In the genomic region with DNA sequence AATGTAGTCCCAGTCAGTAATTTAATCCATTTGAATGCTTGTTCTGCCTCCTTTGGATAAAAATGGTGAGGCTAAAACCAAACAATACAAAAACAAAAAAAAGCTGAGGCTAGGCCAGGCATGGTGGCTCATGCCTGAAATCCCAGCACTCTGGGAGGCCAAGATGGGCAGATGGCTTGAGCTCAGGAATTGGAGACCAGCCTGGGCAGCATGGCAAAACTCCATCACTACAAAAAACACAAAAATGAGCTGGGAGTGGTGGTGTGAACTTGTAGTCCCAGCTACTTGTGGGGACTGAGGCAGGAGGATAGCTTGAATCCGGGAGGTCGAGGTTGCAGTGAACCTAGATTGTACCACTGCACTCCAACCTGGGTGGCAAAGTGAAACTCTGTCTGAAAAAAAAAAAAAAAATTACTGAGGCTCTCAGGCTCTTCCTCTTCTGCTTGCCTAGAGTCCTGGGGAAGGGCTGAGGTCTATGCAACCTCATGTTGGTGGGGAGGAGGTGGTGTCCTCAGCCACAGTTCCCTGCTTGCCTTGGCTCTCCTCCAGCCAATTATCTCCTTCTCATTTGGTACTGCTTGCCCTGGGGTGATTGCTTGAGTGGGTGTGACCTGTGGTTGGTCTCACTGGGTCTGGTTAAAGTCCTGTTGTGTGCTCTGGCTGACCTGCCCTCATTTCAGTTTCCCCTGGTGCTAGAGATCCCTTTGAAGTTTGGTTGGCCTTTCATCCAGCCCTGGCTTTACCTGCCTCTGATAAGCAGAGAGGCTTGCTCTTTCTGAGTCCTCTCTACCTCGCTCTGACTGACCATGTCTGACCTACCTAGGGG, we compare ENCODE assay signal across 8 cellular contexts. TPM values are rescaled to one million over a fixed set of nuclear protein-coding genes. Genes with fewer than 3 reads are reported as not detected.
DNase-seq lines count a peak whose midpoint lies in the region; ATAC-seq, FAIRE-seq and TF ChIP-seq lines count a peak whose summit lies in the region.

No MANE protein-coding gene starts in this region.

- peaks cover 0 to 1% (median 0%) of the 10 kb centered on the region in 7 donors for H3K9me3 Mint-ChIP-seq in CD4-positive, CD25-positive, alpha-beta regulatory T cell

- TF ChIP-seq RAD21 in HepG2 (CRISPR knock-in tag; IDR thresholded peaks at IDR 0.05): no peak

- peak overlapping the region; percentile 33 for H3K27ac ChIP-seq in CD4-positive, CD25-positive, alpha-beta regulatory T cell (ENCODE audit: insufficient read depth, low read length, poor library complexity, severe bottlenecking)
- H3K27ac ChIP-seq in SJCRH30 (no peak overlapping the region), HepG2 (ENCODE audit: extremely low read length, insufficient read depth, low read length) (peak overlapping the region; percentile 90), tibial artery (no peak overlapping the region)

- TF ChIP-seq EP300 in HepG2 (IDR thresholded peaks at IDR 0.05; ENCODE audit: low read depth in 2 of 2, low read length in 2 of 2) (peak in 1 of 2 experiments; percentile 75; a peak in 2 of 4 replicates), HepG2 (CRISPR knock-in tag; IDR thresholded peaks at IDR 0.05; ENCODE audit: borderline replicate concordance) (no peak)

- no peaks in the 10 kb centered on the region for H3K36me3 ChIP-seq in CD4-positive, CD25-positive, alpha-beta regulatory T cell (ENCODE audit: control insufficient read depth, insufficient read depth, low read length)
- no peaks in the 10 kb centered on the region for H3K36me3 ChIP-seq in SJCRH30
- H3K36me3 ChIP-seq in HepG2 (replicated peaks in 1 of 2; ENCODE audit: control insufficient read depth in 1 of 2, insufficient read depth in 2 of 2, low read length in 2 of 2): no peaks in the 10 kb centered on the region
- H3K36me3 ChIP-seq in tibial artery: no peaks in the 10 kb centered on the region

- no peaks in the 10 kb centered on the region for H4K20me1 ChIP-seq in HepG2 (ENCODE audit: insufficient read depth, low read length)

- peak; percentile 99 for FAIRE-seq in HepG2 (lab: Jason Lieb, UNC)

- TF ChIP-seq POLR2A in HepG2 (IDR thresholded peaks at IDR 0.05; ENCODE audit: insufficient read depth in 1 of 2, low read depth in 2 of 2, low read length in 2 of 2): no peak

- POLR2A ChIA-PET in HepG2 (lab: Yijun Ruan, JAX): no interaction called here

- H3K9ac ChIP-seq in HepG2 (ENCODE audit: insufficient read depth, low read depth, low read length): peak overlapping the region; percentile 15; the same call in 1 of the 2 replicates

- CTCF ChIA-PET in HepG2 (lab: Yijun Ruan, JAX; ENCODE audit: low intra/inter-chr PET ratio, low total read pairs): no interaction called here

- TF ChIP-seq CTCF in HepG2 (CRISPR knock-in tag; IDR thresholded peaks at IDR 0.05) (0 out of 2 replicates have a peak, but pooled peaks have one; percentile 9), tibial artery (IDR thresholded peaks at IDR 0.05) (no peak)

- H3K27me3 ChIP-seq in CD4-positive, CD25-positive, alpha-beta regulatory T cell (ENCODE audit: control insufficient read depth, insufficient read depth, low read length): no peaks in the 10 kb centered on the region
- H3K27me3 ChIP-seq in SJCRH30 (no peaks in the 10 kb centered on the region), HepG2 (ENCODE audit: control insufficient read depth in 1 of 2, insufficient read depth in 2 of 2, low read length in 2 of 2) (no peaks in the 10 kb centered on the region), tibial artery (no peaks in the 10 kb centered on the region)

- H3K9me3 ChIP-seq in CD4-positive, CD25-positive, alpha-beta regulatory T cell (ENCODE audit: control insufficient read depth in 2 of 2, low read length in 2 of 2): no peaks in the 10 kb centered on the region
- H3K9me3 ChIP-seq in SJCRH30 (replicated peaks) (no peaks in the 10 kb centered on the region), HepG2 (ENCODE audit: low read length) (no peaks in the 10 kb centered on the region), tibial artery (no peaks in the 10 kb centered on the region)

- peak in 1 of 3 donors; percentile 62 for DNase-seq in CD4-positive, CD25-positive, alpha-beta regulatory T cell
- DNase-seq in SJCRH30 (peak; percentile 28 to 37), HepG2 (ENCODE audit: low spot score) (peak; percentile 91), tibial artery (no peak), dermis blood vessel endothelial cell (no peak), retina (no peak)

- no peaks in the 10 kb centered on the region for H3K27me3 Mint-ChIP-seq in CD4-positive, CD25-positive, alpha-beta regulatory T cell

- BruUV-seq in HepG2 (replicated peaks; lab: Mats Ljungman, UMichigan): no TSS peak

- H3K4me3 Mint-ChIP-seq in CD4-positive, CD25-positive, alpha-beta regulatory T cell: peak overlapping the region in 2 of 4 donors; percentile 8 to 48

- peak overlapping the region; percentile 70 for H2AFZ ChIP-seq in HepG2 (ENCODE audit: low read length)

- ATAC-seq in CD4-positive, CD25-positive, alpha-beta regulatory T cell (ENCODE audit: low read depth in 2 of 2): peak; percentile 22 to 50
- peak; percentile 68 for ATAC-seq in GM19043 (IDR thresholded peaks at IDR 0.05; ENCODE audit: low read depth, unreplicated experiment)
- ATAC-seq in HG03103 (IDR thresholded peaks at IDR 0.05; ENCODE audit: low read depth, unreplicated experiment): peak; percentile 83
- ATAC-seq in HepG2: peak; percentile 99

- peaks cover 38 to 56% (median 48%) of the 10 kb centered on the region in 4 donors for H3K4me1 Mint-ChIP-seq in CD4-positive, CD25-positive, alpha-beta regulatory T cell

- WGBS in HepG2 (ENCODE audit: low lambda C conversion rate): 2% methylated on average over 3 of the region's 3 CpGs

- H3K79me2 ChIP-seq in HepG2 (ENCODE audit: insufficient read depth, low read length): no peaks in the 10 kb centered on the region

- H3K4me2 ChIP-seq in HepG2 (ENCODE audit: low read depth, low read length): peak overlapping the region; percentile 95

- no peaks in the 10 kb centered on the region for H3K36me3 Mint-ChIP-seq in CD4-positive, CD25-positive, alpha-beta regulatory T cell

- H3K4me3 ChIP-seq in CD4-positive, CD25-positive, alpha-beta regulatory T cell (ENCODE audit: low read depth, low read length): no peak overlapping the region
- H3K4me3 ChIP-seq in SJCRH30 (no peak overlapping the region), HepG2 (replicated peaks in 1 of 3; ENCODE audit: insufficient read depth in 1 of 3, low read depth in 2 of 3, low read length in 3 of 3) (peak overlapping the region; percentile 16 to 46 (median 21); a peak in 5 of 6 replicates), tibial artery (no peak overlapping the region)

- in situ Hi-C loops in HepG2 (cut with HindIII; ENCODE audit: extremely low pct_ligation_motif_present, low pct_unique_long_range_greater_than_20kb): no loop called here

- peaks cover 44% of the 10 kb centered on the region for H3K4me1 ChIP-seq in CD4-positive, CD25-positive, alpha-beta regulatory T cell (ENCODE audit: control insufficient read depth, insufficient read depth, low read length, poor library complexity, severe bottlenecking)
- H3K4me1 ChIP-seq in SJCRH30 (no peaks in the 10 kb centered on the region), HepG2 (ENCODE audit: insufficient read depth, low read length) (peaks cover 30% of the 10 kb centered on the region), tibial artery (peaks cover 0 to 8% (median 2%) of the 10 kb centered on the region in 4 donors)

- intact Hi-C loops in HepG2 (cut with micrococcal nuclease; ENCODE audit: unreplicated experiment): loop anchor here (1.0 kb wide), 1 partner anchor 31 kb away; no protein-coding TSS in a partner anchor
- intact Hi-C loops in tibial artery (cut with DNase I; ENCODE audit: low total_unique reads): no loop called here

- peak overlapping the region; percentile 39 to 95 (median 84) for H3K27ac Mint-ChIP-seq in CD4-positive, CD25-positive, alpha-beta regulatory T cell

TF ChIP-seq in HepG2, 621 proteins besides CTCF, POLR2A, EP300 and RAD21 (continues in another document):
- TF ChIP-seq ZNF30 (CRISPR knock-in tag; IDR thresholded peaks at IDR 0.05) (no peak), ZFAT (CRISPR knock-in tag; conservative IDR thresholded peaks at IDR 0.05) (no peak), SAP130 (CRISPR knock-in tag; IDR thresholded peaks at IDR 0.05; ENCODE audit: low read depth) (peak; percentile 57; the same call in 1 of the 2 replicates), SP1 (IDR thresholded peaks at IDR 0.05) (no peak), SP1 (CRISPR knock-in tag; IDR thresholded peaks at IDR 0.05) (no peak), ZNF383 (CRISPR knock-in tag; IDR thresholded peaks at IDR 0.05; ENCODE audit: borderline replicate concordance) (no peak), HDAC2 (CRISPR knock-in tag; IDR thresholded peaks at IDR 0.05) (peak; percentile 65; the same call in 1 of the 2 replicates), KLF9 (CRISPR knock-in tag; IDR thresholded peaks at IDR 0.05; ENCODE audit: low read depth) (no peak; the same call in 1 of the 2 replicates)

RNA-seq across cellular contexts. Expression of a gene that starts 20.9 kb away (rescaled TPM):
- total RNA-seq in CD4-positive, CD25-positive, alpha-beta regulatory T cell: 191 TPM
- polyA plus RNA-seq in CD4-positive, CD25-positive, alpha-beta regulatory T cell: 100 to 1,000 TPM; 131 to 165 (median 151) TPM
- total RNA-seq in SJCRH30 (2014; rRNA removed; shearing (Covaris generic)): 21.6 and 22.4 TPM in 2 replicates
- total RNA-seq in HepG2 (2016; rRNA removed; fragmentation: Illumina TruSeq; extraction: Trizol) (not detected in 2 replicates), dermis blood vessel endothelial cell (311 and 394 TPM in 2 replicates)
- not detected in 2 replicates for total RNA-seq in HepG2 (2016; cell fraction: cytosol; rRNA removed; fragmentation: Illumina TruSeq; extraction: Trizol; ENCODE audit: low read depth)
- total RNA-seq in HepG2 (2016; cell fraction: insoluble cytoplasmic fraction; rRNA removed; fragmentation: Illumina TruSeq; extraction: Trizol): not detected in 2 replicates
- total RNA-seq in HepG2 (2016; cell fraction: membrane; rRNA removed; fragmentation: Illumina TruSeq; extraction: Trizol): not detected in 2 replicates
- total RNA-seq in HepG2 (2016; cell fraction: nucleus; rRNA removed; fragmentation: Illumina TruSeq; extraction: Trizol): not detected in 2 replicates
- polyA plus RNA-seq in HepG2 (2011; rRNA removed): not detected in 2 replicates
- not detected in 2 replicates for polyA plus RNA-seq in HepG2 (2011; cell fraction: cytosol; rRNA removed)
- polyA plus RNA-seq in HepG2 (2011; cell fraction: nucleus; rRNA removed): not detected in 2 replicates
- polyA plus RNA-seq in HepG2 (2012): not detected in 2 replicates
- polyA plus RNA-seq in HepG2 (2016; cell fraction: cytosol; fragmentation: Illumina TruSeq; extraction: Trizol; ENCODE audit: low read depth): not detected in 2 replicates
- not detected in 2 replicates for polyA plus RNA-seq in HepG2 (2016; cell fraction: insoluble cytoplasmic fraction; fragmentation: Illumina TruSeq; extraction: Trizol; ENCODE audit: low read depth)
- polyA plus RNA-seq in HepG2 (2016; cell fraction: membrane; fragmentation: Illumina TruSeq; extraction: Trizol; ENCODE audit: low read depth): not detected in 2 replicates
- polyA plus RNA-seq in HepG2 (2016; cell fraction: nucleus; fragmentation: Illumina TruSeq; extraction: Trizol; ENCODE audit: insufficient read depth, low read depth): not detected in 2 replicates
- polyA minus RNA-seq in HepG2 (2011; rRNA and poly(A)+ RNA removed; ENCODE audit: low replicate concordance): 0.33 TPM in 1 of 2 replicates, not detected in the other
- polyA minus RNA-seq in HepG2 (2011; cell fraction: cytosol; rRNA and poly(A)+ RNA removed): not detected in 2 replicates
- polyA minus RNA-seq in HepG2 (2011; cell fraction: nucleus; rRNA and poly(A)+ RNA removed): not detected in 2 replicates

Comparison
In these comparisons a context has a peak if more than half of its experiments do, and no peak if none do; other contexts are left out.
1. ATAC-seq: peak in every context shown above with its lines; median percentile 99 in HepG2; 83 in HG03103; 68 in GM19043; 36 in CD4-positive, CD25-positive, alpha-beta regulatory T cell.
2. DNase-seq: peak in SJCRH30 (2 of 2) and HepG2 (single experiment); none in tibial artery (0 of 2), dermis blood vessel endothelial cell (single experiment) and retina (single experiment).
3. H3K27ac ChIP-seq: peak in CD4-positive, CD25-positive, alpha-beta regulatory T cell (single experiment) and HepG2 (single experiment); none in SJCRH30 (single experiment) and tibial artery (0 of 2).
4. H3K4me3 ChIP-seq: peak in HepG2 (3 of 3); none in CD4-positive, CD25-positive, alpha-beta regulatory T cell (single experiment), SJCRH30 (single experiment) and tibial artery (0 of 2).
5. RNA of a gene that starts 20.9 kb away (total RNA-seq): 311 to 394 TPM in dermis blood vessel endothelial cell, 191 TPM in CD4-positive, CD25-positive, alpha-beta regulatory T cell (single experiment) and 21.6 to 22.4 TPM in SJCRH30; not detected in HepG2; every median in the first group is over 10 times any median in the second.